ENCODE assay signal across 8 cellular contexts in the genomic region with DNA sequence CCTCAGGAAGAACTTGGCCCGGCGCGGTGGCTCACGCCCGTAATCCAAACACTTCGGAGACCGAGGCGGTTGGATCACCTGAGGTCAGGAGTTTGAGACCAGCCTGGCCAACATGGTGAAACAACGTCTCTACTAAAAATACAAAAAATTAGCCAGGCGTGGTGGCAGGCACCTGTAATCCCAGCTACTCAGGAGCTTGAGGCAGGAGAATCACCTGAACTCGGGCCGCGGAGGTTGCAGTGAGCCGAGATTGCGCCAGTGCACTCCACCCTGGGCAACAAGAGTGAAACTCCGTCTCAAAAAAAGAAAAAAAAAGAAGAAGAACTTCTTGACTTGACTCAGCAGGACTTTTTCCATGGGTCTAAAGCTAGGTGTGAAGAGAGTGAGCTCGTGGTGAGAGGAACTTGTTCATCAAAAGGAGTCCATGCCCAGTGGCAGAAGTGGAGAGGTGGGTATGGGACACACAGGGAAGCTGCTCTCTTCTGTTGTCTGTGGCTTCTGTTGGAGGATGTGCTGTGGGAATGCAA. TPM values are rescaled to one million over a fixed set of nuclear protein-coding genes. Genes with fewer than 3 reads are reported as not detected.
DNase-seq lines count a peak whose midpoint lies in the region; ATAC-seq and TF ChIP-seq lines count a peak whose summit lies in the region.
"Not testable (repeated sequence)": the region's sequence is repeated elsewhere in the genome, so short reads cannot be mapped to it uniquely, and the experiment has no call there.

No MANE protein-coding gene starts in this region.

- not testable (repeated sequence) for BruUV-seq in PC-9 (replicated peaks; lab: Mats Ljungman, UMichigan)

- CTCF ChIA-PET in PC-9 (lab: Charles Lee) = interaction anchor here (0.6 kb wide), 3 partner anchors 12 to 85 kb away, joined by 3 to 13 read pairs (median 4); no protein-coding TSS in a partner anchor
- CTCF ChIA-PET in activated CD8-positive, alpha-beta T cell treated with anti-CD3 and anti-CD28 coated beads for 36 hours (lab: Charles Lee) = interaction anchor here (0.8 to 6.7 kb wide), 11 partner anchors 8 to 46 kb away, joined by 3 to 188 read pairs (median 5); no protein-coding TSS in a partner anchor

- intact Hi-C loops in PC-9 (cut with micrococcal nuclease; ENCODE audit: unreplicated experiment); natural killer cell (cut with micrococcal nuclease): not testable (repeated sequence)
- intact Hi-C loops in activated CD8-positive, alpha-beta T cell treated with anti-CD3 and anti-CD28 coated beads for 36 hours (cut with micrococcal nuclease) = loop anchor here (2.0 kb wide), 1 partner anchor 41 kb away; the partner anchor contains the start of gene HLA-E

- H3K27ac ChIP-seq in PC-9 = peak overlapping the region; percentile 25

- H3K4me3 ChIP-seq in PC-9 = not testable (repeated sequence)

- TF ChIP-seq CTCF in PC-9 (conservative IDR thresholded peaks at IDR 0.05); activated CD8-positive, alpha-beta T cell treated with anti-CD3 and anti-CD28 coated beads for 36 hours (IDR thresholded peaks at IDR 0.05); natural killer cell (IDR thresholded peaks at IDR 0.05): not testable (repeated sequence)

- peak overlapping the region; percentile 90 for H3K27ac Mint-ChIP-seq in activated CD8-positive, alpha-beta T cell treated with anti-CD3 and anti-CD28 coated beads for 36 hours
- H3K27ac Mint-ChIP-seq in activated naive CD8-positive, alpha-beta T cell treated with anti-CD3 and anti-CD28 coated beads for 36 hours = peak overlapping the region; percentile 100
- H3K27ac Mint-ChIP-seq in natural killer cell = peak overlapping the region in 1 of 2 donors; percentile 61

- 0 out of 2 replicates have a peak overlapping the region, but pooled peaks have one; percentile 9 for H2AFZ ChIP-seq in PC-9

- H3K9me3 ChIP-seq in PC-9 (ENCODE audit: insufficient read depth, low read depth) = not testable (repeated sequence)

- peaks cover 65% of the 10 kb centered on the region for H3K4me1 Mint-ChIP-seq in activated CD8-positive, alpha-beta T cell treated with anti-CD3 and anti-CD28 coated beads for 36 hours (ENCODE audit: low read depth)
- peaks cover 56% of the 10 kb centered on the region for H3K4me1 Mint-ChIP-seq in activated naive CD8-positive, alpha-beta T cell treated with anti-CD3 and anti-CD28 coated beads for 36 hours
- H3K4me1 Mint-ChIP-seq in natural killer cell = peaks cover 12 to 17% of the 10 kb centered on the region in 2 donors

- peak; percentile 11 for DNase-seq in GDM1 (lab: John Stamatoyannopoulos, UW)
- not testable (repeated sequence) for DNase-seq in PC-9, natural killer cell
- peak; percentile 76 for DNase-seq in activated CD8-positive, alpha-beta T cell treated with anti-CD3 and anti-CD28 coated beads for 36 hours
- peak; percentile 69 for DNase-seq in activated naive CD8-positive, alpha-beta T cell treated with anti-CD3 and anti-CD28 coated beads for 36 hours
- peak; percentile 55 for DNase-seq in stimulated activated naive CD4-positive, alpha-beta T cell treated with Interleukin-2 at 50 U/mL for 16 hours (lab: John Stamatoyannopoulos, UW)

- peak overlapping the region; percentile 18 for H3K4me3 Mint-ChIP-seq in activated CD8-positive, alpha-beta T cell treated with anti-CD3 and anti-CD28 coated beads for 36 hours
- peak overlapping the region; percentile 15 for H3K4me3 Mint-ChIP-seq in activated naive CD8-positive, alpha-beta T cell treated with anti-CD3 and anti-CD28 coated beads for 36 hours
- not testable (repeated sequence) for H3K4me3 Mint-ChIP-seq in natural killer cell

- H3F3A ChIP-seq in PC-9 (ENCODE audit: insufficient read depth, low read depth) = peaks cover 23% of the 10 kb centered on the region

- not testable (repeated sequence) for H3K9me2 ChIP-seq in PC-9 (ENCODE audit: insufficient read depth)

- POLR2A ChIA-PET in PC-9 (lab: Charles Lee; ENCODE audit: unreplicated experiment) = interaction anchor here (0.5 to 0.6 kb wide), 2 partner anchors 13 to 291 kb away, joined by 3 to 13 read pairs; no protein-coding TSS in a partner anchor
- POLR2A ChIA-PET in activated CD8-positive, alpha-beta T cell treated with anti-CD3 and anti-CD28 coated beads for 36 hours (lab: Charles Lee) = interaction anchor here (0.6 to 7.4 kb wide), 12 partner anchors 8 to 262 kb away, joined by 3 to 177 read pairs (median 4); no protein-coding TSS in a partner anchor

- H4K20me1 ChIP-seq in PC-9 (ENCODE audit: insufficient read depth) = not testable (repeated sequence)

- H3K4me1 ChIP-seq in PC-9 (replicated peaks; ENCODE audit: insufficient read depth) = peaks cover 34% of the 10 kb centered on the region

- H3K9me3 Mint-ChIP-seq in activated CD8-positive, alpha-beta T cell treated with anti-CD3 and anti-CD28 coated beads for 36 hours = peaks cover 18% of the 10 kb centered on the region
- H3K9me3 Mint-ChIP-seq in activated naive CD8-positive, alpha-beta T cell treated with anti-CD3 and anti-CD28 coated beads for 36 hours = peaks cover 26% of the 10 kb centered on the region
- not testable (repeated sequence) for H3K9me3 Mint-ChIP-seq in natural killer cell

- H3K36me3 ChIP-seq in PC-9 (ENCODE audit: low read depth) = not testable (repeated sequence)

- ATAC-seq in GM19395 (IDR thresholded peaks at IDR 0.05; ENCODE audit: unreplicated experiment) (peak; percentile 58), HG03108 (IDR thresholded peaks at IDR 0.05; ENCODE audit: unreplicated experiment) (peak; percentile 35), natural killer cell (peak in 2 of 3 donors; percentile 9 to 30)
- peak; percentile 54 for ATAC-seq in activated CD8-positive, alpha-beta T cell treated with anti-CD3 and anti-CD28 coated beads for 36 hours

- not testable (repeated sequence) for H3K27me3 ChIP-seq in PC-9 (ENCODE audit: insufficient read depth, low read depth)

- H3K36me3 Mint-ChIP-seq in activated CD8-positive, alpha-beta T cell treated with anti-CD3 and anti-CD28 coated beads for 36 hours (ENCODE audit: low read depth) = peaks cover 28% of the 10 kb centered on the region
- peaks cover 44% of the 10 kb centered on the region for H3K36me3 Mint-ChIP-seq in activated naive CD8-positive, alpha-beta T cell treated with anti-CD3 and anti-CD28 coated beads for 36 hours
- H3K36me3 Mint-ChIP-seq in natural killer cell = not testable (repeated sequence)

- not testable (repeated sequence) for H3K79me2 ChIP-seq in PC-9 (ENCODE audit: low read depth)

- not testable (repeated sequence) for H3K27me3 Mint-ChIP-seq in activated CD8-positive, alpha-beta T cell treated with anti-CD3 and anti-CD28 coated beads for 36 hours; activated naive CD8-positive, alpha-beta T cell treated with anti-CD3 and anti-CD28 coated beads for 36 hours; natural killer cell (ENCODE audit: low read depth in 2 of 2)

- peak overlapping the region; percentile 32 for H3K4me2 ChIP-seq in PC-9

RNA-seq across cellular contexts. Expression of gene GNL1, which starts 26.9 kb away (rescaled TPM):
- total RNA-seq in PC-9 (2021) (114 and 123 TPM in 2 replicates), natural killer cell (100 to 1,000 TPM; 137 to 208 (median 187) TPM)
- 100 to 1,000 TPM; 107 to 122 TPM for total RNA-seq in activated CD8-positive, alpha-beta T cell treated with anti-CD3 and anti-CD28 coated beads for 36 hours
- 100 to 1,000 TPM; 123 to 126 TPM for total RNA-seq in activated naive CD8-positive, alpha-beta T cell treated with anti-CD3 and anti-CD28 coated beads for 36 hours

RNA-seq across cellular contexts. Expression of gene PRR3, which starts 27.7 kb away (rescaled TPM):
- total RNA-seq in PC-9 (2021) (14.7 and 16.9 TPM in 2 replicates), natural killer cell (10 to 100 TPM in 2 of 3 donors, 1 to 10 TPM in 1; 9.5 to 14.8 (median 13.9) TPM)
- 10 to 100 TPM; 23.0 to 24.6 TPM for total RNA-seq in activated CD8-positive, alpha-beta T cell treated with anti-CD3 and anti-CD28 coated beads for 36 hours
- total RNA-seq in activated naive CD8-positive, alpha-beta T cell treated with anti-CD3 and anti-CD28 coated beads for 36 hours = 10 to 100 TPM; 32.7 to 34.4 TPM

RNA-seq across cellular contexts. Expression of gene HLA-E, which starts 40.1 kb away (rescaled TPM):
- 125 and 160 TPM in 2 replicates for total RNA-seq in PC-9 (2021)
- total RNA-seq in activated CD8-positive, alpha-beta T cell treated with anti-CD3 and anti-CD28 coated beads for 36 hours = 100 to 1,000 TPM; 493 to 499 TPM
- total RNA-seq in activated naive CD8-positive, alpha-beta T cell treated with anti-CD3 and anti-CD28 coated beads for 36 hours = 100 to 1,000 TPM; 481 to 482 TPM
- total RNA-seq in natural killer cell = 1,000 to 10,000 TPM; 1,807 to 2,048 (median 1,904) TPM

RNA-seq across cellular contexts. Expression of gene ABCF1, which starts 41.8 kb away (rescaled TPM):
- total RNA-seq in PC-9 (2021) (64.0 and 73.7 TPM in 2 replicates), natural killer cell (100 to 1,000 TPM in 2 of 3 donors, 10 to 100 TPM in 1; 91.4 to 138 (median 138) TPM)
- 10 to 100 TPM; 86.9 to 88.0 TPM for total RNA-seq in activated CD8-positive, alpha-beta T cell treated with anti-CD3 and anti-CD28 coated beads for 36 hours
- 100 to 1,000 TPM; 122 TPM for total RNA-seq in activated naive CD8-positive, alpha-beta T cell treated with anti-CD3 and anti-CD28 coated beads for 36 hours
